20 cellular contexts compared by ENCODE assay signal in genomic region chr4:73891326-73891725, GRCh38. TPM values are rescaled to one million over a fixed set of nuclear protein-coding genes. Genes with fewer than 3 reads are reported as not detected.
DNase-seq lines count a peak whose midpoint lies in the region; ATAC-seq, FAIRE-seq and TF ChIP-seq lines count a peak whose summit lies in the region.
"Had no signal": no experiment of that assay in that cellular context is flagged by ENCODE, and none has a peak within 500 bp of the region (broad histone marks: within the 10 kb centered on the region; RNA-seq: fewer than 3 reads in every experiment).

No MANE protein-coding gene starts in this region.

- no peak overlapping the region for H3K27ac Mint-ChIP-seq in Caco-2 (ENCODE audit: unreplicated experiment)
- H3K27ac Mint-ChIP-seq: CD4-positive, alpha-beta memory T cell had no signal

- H2BK5ac ChIP-seq in IMR-90 (ENCODE audit: low read depth, low read length, poor library complexity, severe bottlenecking) (no peak overlapping the region), mesenchymal stem cell (ENCODE audit: low read depth, low read length, poor library complexity, severe bottlenecking) (peak overlapping the region; percentile 33)

- H2AFZ ChIP-seq in IMR-90 (replicated peaks; ENCODE audit: low read length, poor library complexity): no peak overlapping the region
- no peak overlapping the region for H2AFZ ChIP-seq in mesenchymal stem cell (ENCODE audit: low read depth, low read length)

- DNase-seq in A549 (ENCODE audit: low read depth in 1 of 2, low spot score in 1 of 2) (no peak), IMR-90 (no peak), brain microvascular endothelial cell (no peak), mesenchymal stem cell (no peak), Caco-2 (no peak), kidney tubule cell (ENCODE audit: low spot score) (no peak)
- DNase-seq: BE2C; CD4-positive, alpha-beta memory T cell; DMS153; DMS79 treated with DMSO at 0.1 percent for 48 hours had no signal

- TF ChIP-seq CTCF in A549 (IDR thresholded peaks at IDR 0.05) (no peak), IMR-90 (conservative IDR thresholded peaks at IDR 0.05; ENCODE audit: low read depth, low read length) (no peak), brain microvascular endothelial cell (IDR thresholded peaks at IDR 0.05; ENCODE audit: low read depth, low read length, missing control alignments) (no peak), Caco-2 (IDR thresholded peaks at IDR 0.05; ENCODE audit: insufficient read depth in 1 of 2, low read depth in 1 of 2, low read length in 1 of 2, severe bottlenecking in 1 of 2, unreplicated experiment in 1 of 2) (no peak)

- H3K4me1 Mint-ChIP-seq in Caco-2 (ENCODE audit: low read depth, unreplicated experiment): peaks cover 7% of the 10 kb centered on the region
- H3K4me1 Mint-ChIP-seq: CD4-positive, alpha-beta memory T cell had no signal

- dilution Hi-C loops in IMR-90 (cut with HindIII; ENCODE audit: low sequenced_read_pairs, unreplicated experiment): no loop called here

- intact Hi-C loops in IMR-90 (cut with micrococcal nuclease): loop anchor here (5.0 kb wide), 1 partner anchor 34 kb away; no protein-coding TSS in a partner anchor
- intact Hi-C loops in Caco-2 (cut with micrococcal nuclease; ENCODE audit: unreplicated experiment): no loop called here

- H3K9me3 ChIP-seq in A549 (no peaks in the 10 kb centered on the region), IMR-90 (ENCODE audit: control insufficient read depth, insufficient read depth, low read length) (no peaks in the 10 kb centered on the region), mesenchymal stem cell (ENCODE audit: control insufficient read depth, low read length) (no peaks in the 10 kb centered on the region), Caco-2 (no peaks in the 10 kb centered on the region)
- H3K9me3 ChIP-seq: BE2C, HAP-1 had no signal

- no peak for TF ChIP-seq RAD21 in A549 (conservative IDR thresholded peaks at IDR 0.05 in 1 of 2, IDR thresholded peaks at IDR 0.05 in 1 of 2)
- no peak for TF ChIP-seq RAD21 in IMR-90 (IDR thresholded peaks at IDR 0.05; ENCODE audit: low read length)

- peak overlapping the region; percentile 39; the same call in 1 of the 2 replicates for H3K4ac ChIP-seq in IMR-90 (ENCODE audit: low read depth, low read length)
- H3K4ac ChIP-seq in mesenchymal stem cell (ENCODE audit: low read depth in 1 of 2, low read length in 2 of 2): peak overlapping the region; percentile 59 to 91

- peak overlapping the region; percentile 13; the same call in 1 of the 2 replicates for H2BK20ac ChIP-seq in IMR-90 (ENCODE audit: low read depth, low read length)

- peak overlapping the region; percentile 49 to 63; a peak in 2 of 4 replicates for H4K8ac ChIP-seq in IMR-90 (ENCODE audit: low read depth in 2 of 2, low read length in 2 of 2)
- H4K8ac ChIP-seq in mesenchymal stem cell (ENCODE audit: low read length): peak overlapping the region; percentile 80

- peak overlapping the region; percentile 57 to 98 for H2BK12ac ChIP-seq in mesenchymal stem cell (ENCODE audit: low read length in 2 of 2)

- H3K79me1 ChIP-seq in IMR-90 (ENCODE audit: low read depth in 1 of 2, low read length in 2 of 2): no peaks in the 10 kb centered on the region
- no peaks in the 10 kb centered on the region for H3K79me1 ChIP-seq in mesenchymal stem cell (replicated peaks; ENCODE audit: low read length, poor library complexity, severe bottlenecking)

- no peak overlapping the region for H2AK9ac ChIP-seq in IMR-90 (replicated peaks; ENCODE audit: low read depth, low read length, poor library complexity)

- H3K4me1 ChIP-seq in A549 (peaks cover 28% of the 10 kb centered on the region), IMR-90 (ENCODE audit: control insufficient read depth, insufficient read depth, low read length) (peaks cover 9% of the 10 kb centered on the region), mesenchymal stem cell (ENCODE audit: control insufficient read depth, insufficient read depth, low read depth, low read length) (peaks cover 6% of the 10 kb centered on the region), Caco-2 (peaks cover 29% of the 10 kb centered on the region)
- H3K4me1 ChIP-seq: BE2C, HAP-1 had no signal

- POLR2A ChIA-PET in A549 (lab: Yijun Ruan, JAX): interaction anchor here (1.3 to 2.1 kb wide), 2 partner anchors 23 to 26 kb away, joined by 3 to 5 read pairs; no protein-coding TSS in a partner anchor
- POLR2A ChIA-PET in IMR-90 (lab: Charles Lee; ENCODE audit: unreplicated experiment): interaction anchor here (0.6 kb wide), 1 partner anchor 32 kb away, joined by 3 read pairs; no protein-coding TSS in a partner anchor
- POLR2A ChIA-PET in Caco-2 (lab: Charles Lee): no interaction called here

- no TSS peak for BruUV-seq in IMR-90 (replicated peaks; lab: Mats Ljungman, UMichigan)
- no TSS peak for BruUV-seq in Caco-2 (replicated peaks; lab: Mats Ljungman, UMichigan)

- H3K27me3 ChIP-seq in IMR-90 (ENCODE audit: control insufficient read depth, insufficient read depth, low read length) (peaks cover 2% of the 10 kb centered on the region; the same call in 1 of the 2 replicates), brain microvascular endothelial cell (replicated peaks) (no peaks in the 10 kb centered on the region), mesenchymal stem cell (ENCODE audit: control insufficient read depth in 1 of 2, insufficient read depth in 1 of 2, low read length in 2 of 2) (no peaks in the 10 kb centered on the region), Caco-2 (replicated peaks; ENCODE audit: control insufficient read depth, insufficient read depth, low read length) (no peaks in the 10 kb centered on the region)
- H3K27me3 ChIP-seq: BE2C had no signal

- no peaks in the 10 kb centered on the region for H3K36me3 ChIP-seq in IMR-90 (ENCODE audit: control insufficient read depth, insufficient read depth, low read length)
- no peaks in the 10 kb centered on the region for H3K36me3 ChIP-seq in brain microvascular endothelial cell (replicated peaks)
- H3K36me3 ChIP-seq in mesenchymal stem cell (ENCODE audit: control insufficient read depth in 1 of 2, insufficient read depth in 2 of 2, low read depth in 1 of 2, low read length in 2 of 2): no peaks in the 10 kb centered on the region
- H3K36me3 ChIP-seq in Caco-2 (ENCODE audit: control insufficient read depth, insufficient read depth, low read length): no peaks in the 10 kb centered on the region
- H3K36me3 ChIP-seq: BE2C, HAP-1 had no signal

- H3K27me3 Mint-ChIP-seq in Caco-2 (ENCODE audit: insufficient read depth, unreplicated experiment): no peaks in the 10 kb centered on the region
- H3K27me3 Mint-ChIP-seq: CD4-positive, alpha-beta memory T cell had no signal

- no peak overlapping the region; the same call in 1 of the 2 replicates for H3K14ac ChIP-seq in IMR-90 (replicated peaks; ENCODE audit: low read depth, low read length)
- H3K14ac ChIP-seq in mesenchymal stem cell (ENCODE audit: low read length in 2 of 2): peak overlapping the region in 1 of 2 experiments; percentile 83

- peak overlapping the region; percentile 50; the same call in 2 of the 3 replicates for H3K4me2 ChIP-seq in A549
- H3K4me2 ChIP-seq in IMR-90 (ENCODE audit: low read depth, low read length): no peak overlapping the region
- H3K4me2 ChIP-seq in mesenchymal stem cell (ENCODE audit: low read length, poor library complexity, severe bottlenecking): no peak overlapping the region

- H3K4me3 Mint-ChIP-seq in Caco-2 (ENCODE audit: unreplicated experiment): no peak overlapping the region
- H3K4me3 Mint-ChIP-seq: CD4-positive, alpha-beta memory T cell had no signal

- no peak overlapping the region for H3K9ac ChIP-seq in IMR-90 (ENCODE audit: low read depth, low read length)
- H3K9ac ChIP-seq in mesenchymal stem cell (ENCODE audit: low read length): no peak overlapping the region

- H4K5ac ChIP-seq in IMR-90 (ENCODE audit: low read depth, low read length): peak overlapping the region; percentile 62; the same call in 1 of the 2 replicates

- WGBS in A549 (ENCODE audit: missing lambda C conversion rate): 56% methylated on average over 4 of the region's 4 CpGs
- WGBS in IMR-90 (ENCODE audit: extremely low coverage in 2 of 2, insufficient read length in 1 of 2), 2 experiments: no CpG with 5 or more reads among the region's 4 CpGs
- WGBS in mesenchymal stem cell: 76% methylated on average over 3 of the region's 4 CpGs

- TF ChIP-seq POLR2A in A549 (IDR thresholded peaks at IDR 0.05; ENCODE audit: low read length): no peak
- no peak for TF ChIP-seq POLR2A in IMR-90 (IDR thresholded peaks at IDR 0.05; ENCODE audit: low read depth, low read length)

- H3K27ac ChIP-seq in A549 (peak overlapping the region; percentile 75 to 85), IMR-90 (ENCODE audit: insufficient read depth, low read length) (peak overlapping the region; percentile 73), brain microvascular endothelial cell (peak overlapping the region; percentile 46), mesenchymal stem cell (ENCODE audit: low read length, poor library complexity, severe bottlenecking) (peak overlapping the region; percentile 88)
- H3K27ac ChIP-seq: C4-2B, HL-60 had no signal

- H3K36me3 Mint-ChIP-seq in Caco-2 (ENCODE audit: insufficient read depth, unreplicated experiment): no peaks in the 10 kb centered on the region
- H3K36me3 Mint-ChIP-seq: CD4-positive, alpha-beta memory T cell had no signal

- no peaks in the 10 kb centered on the region for H3K9me1 ChIP-seq in IMR-90 (ENCODE audit: insufficient read depth, low read length)

- H4K91ac ChIP-seq in IMR-90 (ENCODE audit: insufficient read depth, low read depth, low read length): peak overlapping the region; percentile 40; the same call in 1 of the 2 replicates
- H4K91ac ChIP-seq in mesenchymal stem cell (ENCODE audit: low read length): no peak overlapping the region

- no peak for ATAC-seq in A549
- ATAC-seq in IMR-90 (ENCODE audit: low read depth): no peak
- no peak for ATAC-seq in HG02798 (IDR thresholded peaks at IDR 0.05; ENCODE audit: poor library complexity, unreplicated experiment)
- no peak for ATAC-seq in GM21528 (IDR thresholded peaks at IDR 0.05; ENCODE audit: low FRiP score, unreplicated experiment)

- FAIRE-seq in A549 (lab: Jason Lieb, UNC): no peak
- FAIRE-seq: D721Med, G401.6, GM12891, H1 had no signal

- in situ Hi-C loops in IMR-90 (cut with MboI; ENCODE audit: low sequenced_read_pairs) (no loop called here), brain microvascular endothelial cell (cut with HindIII; ENCODE audit: low pct_ligation_motif_present, low sequenced_read_pairs) (no loop called here)

- H3K23ac ChIP-seq in IMR-90 (ENCODE audit: low read depth, low read length): no peak overlapping the region
- no peak overlapping the region for H3K23ac ChIP-seq in mesenchymal stem cell (ENCODE audit: low read length in 2 of 2)

- H3K9me3 Mint-ChIP-seq in Caco-2 (ENCODE audit: unreplicated experiment): no peaks in the 10 kb centered on the region

- H2BK120ac ChIP-seq in IMR-90 (ENCODE audit: low read depth, low read length) (peak overlapping the region; percentile 79), mesenchymal stem cell (ENCODE audit: low read depth, low read length) (peak overlapping the region; percentile 35)

- peak overlapping the region; percentile 62 for H3K18ac ChIP-seq in IMR-90 (ENCODE audit: low read depth, low read length)
- peak overlapping the region; percentile 64 to 89 for H3K18ac ChIP-seq in mesenchymal stem cell (ENCODE audit: low read depth in 1 of 2, low read length in 2 of 2)

- CTCF ChIA-PET in A549 (lab: Yijun Ruan, JAX): no interaction called here
- CTCF ChIA-PET in IMR-90 (lab: Yijun Ruan, JAX): no interaction called here
- CTCF ChIA-PET in Caco-2 (lab: Charles Lee): no interaction called here

- H2BK15ac ChIP-seq in IMR-90 (ENCODE audit: low read depth, low read length): 0 out of 3 replicates have a peak overlapping the region, but pooled peaks have one; percentile 50
- H2BK15ac ChIP-seq in mesenchymal stem cell (ENCODE audit: low read depth, poor library complexity, severe bottlenecking): no peak overlapping the region

- no peak overlapping the region for H3K56ac ChIP-seq in IMR-90 (ENCODE audit: extremely low read depth, insufficient read depth, low read length)

- TF ChIP-seq EP300 in A549 (IDR thresholded peaks at IDR 0.05): no peak

- H3K4me3 ChIP-seq in A549: no peak overlapping the region
- H3K4me3 ChIP-seq in IMR-90 (ENCODE audit: insufficient read depth, low read depth, low read length): no peak overlapping the region
- H3K4me3 ChIP-seq in brain microvascular endothelial cell (ENCODE audit: low read depth, low read length): no peak overlapping the region
- H3K4me3 ChIP-seq in mesenchymal stem cell (ENCODE audit: insufficient read depth in 1 of 2, low read depth in 1 of 2, low read length in 2 of 2): no peak overlapping the region
- H3K4me3 ChIP-seq in Caco-2 (ENCODE audit: low read depth, low read length): no peak overlapping the region
- H3K4me3 ChIP-seq: HAP-1 had no signal

- H2AK5ac ChIP-seq in IMR-90 (ENCODE audit: low read depth, low read length) (peak overlapping the region; percentile 80; the same call in 1 of the 2 replicates), mesenchymal stem cell (ENCODE audit: low read length, severe bottlenecking) (peak overlapping the region; percentile 81)

- no peaks in the 10 kb centered on the region for H4K20me1 ChIP-seq in IMR-90 (ENCODE audit: insufficient read depth, low read length)

RNA-seq across cellular contexts. Expression of gene CXCL1, which starts 22.1 kb away (rescaled TPM):
- polyA plus RNA-seq in A549 (2011; rRNA removed) (16.3 and 20.0 TPM in 2 replicates), A549 (2017; fragmentation: RNase III; extraction: RNeasy Plus Mini Kit Qiagen cat#74134 plus additional on column Dnase treatment) (12.9 to 16.2 TPM (median 14.9 TPM) in 3 replicates), IMR-90 (2012; rRNA removed) (1.1 and 2.0 TPM in 2 replicates)
- 23.1 and 27.7 TPM in 2 replicates for polyA plus RNA-seq in A549 (2012; cell fraction: cytosol; rRNA removed)
- polyA plus RNA-seq in A549 (2012; cell fraction: nucleus; rRNA removed): 15.8 and 29.3 TPM in 2 replicates
- polyA minus RNA-seq in A549 (2011; rRNA and poly(A)+ RNA removed): 3.1 and 5.4 TPM in 2 replicates
- total RNA-seq in IMR-90 (2012; rRNA removed) (not detected in 2 replicates), Caco-2 (2022) (0.79 TPM in 1 of 2 replicates, not detected in the other)
- polyA plus RNA-seq in IMR-90 (2012; cell fraction: cytosol; rRNA removed): 0.04 and 0.90 TPM in 2 replicates
- polyA plus RNA-seq in IMR-90 (2012; cell fraction: nucleus; rRNA removed; ENCODE audit: low replicate concordance): 0.33 and 0.55 TPM in 2 replicates
- polyA plus RNA-seq in mesenchymal stem cell (2013, experiment 1 of 2): 274 TPM
- 286 TPM for polyA plus RNA-seq in mesenchymal stem cell (2013, experiment 2 of 2)
- total RNA-seq: A172; CD4-positive, alpha-beta memory T cell had no signal
- polyA plus RNA-seq: CD4-positive, alpha-beta memory T cell had no signal

RNA-seq across cellular contexts. Expression of gene PF4V1, which starts 38.2 kb away (rescaled TPM):
- polyA plus RNA-seq in A549 (2011; rRNA removed) (not detected in 2 replicates), A549 (2017; fragmentation: RNase III; extraction: RNeasy Plus Mini Kit Qiagen cat#74134 plus additional on column Dnase treatment) (not detected in 3 replicates), IMR-90 (2012; rRNA removed) (not detected in 2 replicates)
- polyA plus RNA-seq in A549 (2012; cell fraction: cytosol; rRNA removed): not detected in 2 replicates
- polyA plus RNA-seq in A549 (2012; cell fraction: nucleus; rRNA removed): not detected in 2 replicates
- polyA minus RNA-seq in A549 (2011; rRNA and poly(A)+ RNA removed): not detected in 2 replicates
- total RNA-seq in IMR-90 (2012; rRNA removed) (not detected in 2 replicates), Caco-2 (2022) (not detected in 2 replicates)
- polyA plus RNA-seq in IMR-90 (2012; cell fraction: cytosol; rRNA removed): not detected in 2 replicates
- polyA plus RNA-seq in IMR-90 (2012; cell fraction: nucleus; rRNA removed; ENCODE audit: low replicate concordance): not detected in 2 replicates
- 0.14 TPM for polyA plus RNA-seq in mesenchymal stem cell (2013, experiment 1 of 2)
- not detected for polyA plus RNA-seq in mesenchymal stem cell (2013, experiment 2 of 2)
- total RNA-seq: A172; CD4-positive, alpha-beta memory T cell; H1 had no signal
- polyA plus RNA-seq: CD4-positive, alpha-beta memory T cell; H1 had no signal

RNA-seq across cellular contexts. Expression of gene CXCL6, which starts 54.8 kb away (rescaled TPM):
- 0.06 TPM in 1 of 2 replicates, not detected in the other for polyA plus RNA-seq in A549 (2011; rRNA removed)
- polyA plus RNA-seq in A549 (2012; cell fraction: cytosol; rRNA removed): 0.01 TPM in 1 of 2 replicates, not detected in the other
- polyA plus RNA-seq in A549 (2012; cell fraction: nucleus; rRNA removed): not detected in 2 replicates
- 0.11 to 0.16 TPM in 2 of 3 replicates, not detected in the other for polyA plus RNA-seq in A549 (2017; fragmentation: RNase III; extraction: RNeasy Plus Mini Kit Qiagen cat#74134 plus additional on column Dnase treatment)
- not detected in 2 replicates for polyA minus RNA-seq in A549 (2011; rRNA and poly(A)+ RNA removed)
- not detected in 2 replicates for total RNA-seq in IMR-90 (2012; rRNA removed)
- polyA plus RNA-seq in IMR-90 (2012; rRNA removed): not detected in 2 replicates
- 0.12 TPM in 1 of 2 replicates, not detected in the other for polyA plus RNA-seq in IMR-90 (2012; cell fraction: cytosol; rRNA removed)
- polyA plus RNA-seq in IMR-90 (2012; cell fraction: nucleus; rRNA removed; ENCODE audit: low replicate concordance): not detected in 2 replicates
- polyA plus RNA-seq in mesenchymal stem cell (2013, experiment 1 of 2): 6.8 TPM
- 7.1 TPM for polyA plus RNA-seq in mesenchymal stem cell (2013, experiment 2 of 2)
- not detected in 2 replicates for total RNA-seq in Caco-2 (2022)
- total RNA-seq: A172; CD4-positive, alpha-beta memory T cell had no signal
- polyA plus RNA-seq: CD4-positive, alpha-beta memory T cell had no signal
